Comparison of ENCODE assay signal across 40 cellular contexts in the genomic region with DNA sequence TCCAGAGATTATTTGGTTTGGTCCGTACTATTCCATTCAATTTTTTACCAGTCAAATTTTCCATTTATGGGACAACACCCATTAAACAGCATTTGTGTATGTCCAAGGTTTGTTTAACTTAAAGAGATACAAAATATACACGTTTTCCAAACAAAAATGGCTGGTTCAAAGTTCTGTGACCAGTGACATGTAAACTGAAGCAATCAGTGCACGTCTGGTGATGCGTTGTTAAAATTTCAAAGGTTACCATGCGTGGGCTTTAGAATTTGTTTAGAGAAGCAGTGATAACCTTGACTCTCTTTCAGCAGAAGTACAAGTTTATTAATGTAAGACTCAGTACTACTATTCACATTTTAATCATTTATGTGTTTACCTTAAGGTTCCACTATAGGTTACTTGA. TPM values are rescaled to one million over a fixed set of nuclear protein-coding genes. Genes with fewer than 3 reads are reported as not detected.
"Had no signal": no experiment of that assay in that cellular context is flagged by ENCODE, and none has a peak within 500 bp of the region (broad histone marks: within the 10 kb centered on the region; RNA-seq: fewer than 3 reads in every experiment).

No MANE protein-coding gene starts in this region.

- ATAC-seq: activated CD4-positive, alpha-beta T cell treated with anti-CD3 and anti-CD28 coated beads for 36 hours; activated CD4-positive, CD25-positive, alpha-beta regulatory T cell treated with anti-CD3 and anti-CD28 coated beads, Interleukin-2, amount 50 U/mL, for 24 hours; activated CD8-positive, alpha-beta memory T cell treated with anti-CD3 and anti-CD28 coated beads, Interleukin-2, amount 10 ng/mL, durations not matched to agents 7 days and 5 days; activated CD8-positive, alpha-beta T cell treated with anti-CD3 and anti-CD28 coated beads, Interleukin-2, amount 10 ng/mL, durations not matched to agents 7 days and 5 days; body of pancreas had no signal

- H3K4me1 Mint-ChIP-seq: activated CD4-positive, alpha-beta memory T cell treated with anti-CD3 and anti-CD28 coated beads, Interleukin-2, amount 10 ng/mL, durations not matched to agents 7 days and 5 days; activated CD4-positive, alpha-beta T cell treated with anti-CD3 and anti-CD28 coated beads for 36 hours; activated CD4-positive, alpha-beta T cell treated with anti-CD3 and anti-CD28 coated beads, Interleukin-2, amount 10 ng/mL, durations not matched to agents 7 days and 5 days; activated CD8-positive, alpha-beta memory T cell treated with anti-CD3 and anti-CD28 coated beads, Interleukin-2, amount 10 ng/mL, durations not matched to agents 7 days and 5 days; activated naive CD4-positive, alpha-beta T cell treated with anti-CD3 and anti-CD28 coated beads, Interleukin-2, amount 10 ng/mL, durations not matched to agents 7 days and 5 days; activated naive CD4-positive, alpha-beta T cell treated with anti-CD3 and anti-CD28 coated beads, Interleukin-2, amount 50 U/mL, for 24 hours; activated naive CD8-positive, alpha-beta T cell treated with anti-CD3 and anti-CD28 coated beads, Interleukin-2, amount 10 ng/mL, durations not matched to agents 7 days and 5 days; central memory CD8-positive, alpha-beta T cell had no signal

- H3K4me3 ChIP-seq: adrenal gland, body of pancreas, cardiac muscle cell had no signal

- H3K36me3 Mint-ChIP-seq: activated CD8-positive, alpha-beta memory T cell treated with anti-CD3 and anti-CD28 coated beads, Interleukin-2, amount 10 ng/mL, durations not matched to agents 7 days and 5 days; activated naive CD4-positive, alpha-beta T cell treated with anti-CD3 and anti-CD28 coated beads, Interleukin-2, amount 10 ng/mL, durations not matched to agents 7 days and 5 days; activated naive CD4-positive, alpha-beta T cell treated with anti-CD3 and anti-CD28 coated beads, Interleukin-2, amount 50 U/mL, for 24 hours; activated naive CD8-positive, alpha-beta T cell; activated naive CD8-positive, alpha-beta T cell treated with anti-CD3 and anti-CD28 coated beads, Interleukin-2, amount 10 ng/mL, durations not matched to agents 7 days and 5 days had no signal

- FAIRE-seq: astrocyte, bronchial epithelial cell, TTC549 had no signal

- H3K27me3 Mint-ChIP-seq: activated naive CD4-positive, alpha-beta T cell treated with anti-CD3 and anti-CD28 coated beads, Interleukin-2, amount 10 ng/mL, durations not matched to agents 7 days and 5 days; activated naive CD4-positive, alpha-beta T cell treated with anti-CD3 and anti-CD28 coated beads, Interleukin-2, amount 50 U/mL, for 24 hours; activated naive CD8-positive, alpha-beta T cell treated with anti-CD3 and anti-CD28 coated beads, Interleukin-2, amount 10 ng/mL, durations not matched to agents 7 days and 5 days; central memory CD8-positive, alpha-beta T cell had no signal

- H3K27ac ChIP-seq: adrenal gland, body of pancreas, cardiac muscle cell, VCaP had no signal

- H3K4me1 ChIP-seq: adrenal gland had no signal

- H3K9me3 Mint-ChIP-seq: activated CD4-positive, alpha-beta memory T cell treated with anti-CD3 and anti-CD28 coated beads, Interleukin-2, amount 10 ng/mL, durations not matched to agents 7 days and 5 days; activated CD4-positive, alpha-beta T cell treated with anti-CD3 and anti-CD28 coated beads, Interleukin-2, amount 10 ng/mL, durations not matched to agents 7 days and 5 days; activated naive CD4-positive, alpha-beta T cell treated with anti-CD3 and anti-CD28 coated beads, Interleukin-2, amount 10 ng/mL, durations not matched to agents 7 days and 5 days; activated naive CD4-positive, alpha-beta T cell treated with anti-CD3 and anti-CD28 coated beads, Interleukin-2, amount 50 U/mL, for 24 hours; activated naive CD8-positive, alpha-beta T cell treated with anti-CD3 and anti-CD28 coated beads, Interleukin-2, amount 10 ng/mL, durations not matched to agents 7 days and 5 days; activated T-cell treated with anti-CD3 and anti-CD28 coated beads, Interleukin-2, amount 50 U/mL, for 24 hours; activated T-helper 2 cell treated with anti-CD3 and anti-CD28 coated beads, Interferon-gamma antibody, Interleukin-2, Interleukin-4, amounts not matched to agents 10 μg/mL and 5 μg/mL and 100 μg/mL, durations not matched to agents 14 hours and 24 hours and 36 hours; central memory CD8-positive, alpha-beta T cell; T-helper 1 cell treated with Interleukin-12 subunit alpha and Interleukin-12 subunit beta and Interleukin-4 antibody, amounts not matched to agents 30 μg/mL and 1 μg/mL, for 36 hours; T-helper 2 cell treated with Interferon-gamma antibody and Interleukin-4, amounts not matched to agents 5 μg/mL and 100 μg/mL, for 36 hours had no signal

- H3K27ac Mint-ChIP-seq: activated CD4-positive, alpha-beta memory T cell treated with anti-CD3 and anti-CD28 coated beads, Interleukin-2, amount 10 ng/mL, durations not matched to agents 7 days and 5 days; activated CD4-positive, alpha-beta T cell treated with anti-CD3 and anti-CD28 coated beads for 36 hours; activated CD4-positive, alpha-beta T cell treated with anti-CD3 and anti-CD28 coated beads, Interleukin-2, amount 10 ng/mL, durations not matched to agents 7 days and 5 days; activated CD8-positive, alpha-beta memory T cell treated with anti-CD3 and anti-CD28 coated beads, Interleukin-2, amount 10 ng/mL, durations not matched to agents 7 days and 5 days; activated CD8-positive, alpha-beta T cell treated with anti-CD3 and anti-CD28 coated beads, Interleukin-2, amount 10 ng/mL, durations not matched to agents 7 days and 5 days; activated naive CD4-positive, alpha-beta T cell treated with anti-CD3 and anti-CD28 coated beads, Interleukin-2, amount 10 ng/mL, durations not matched to agents 7 days and 5 days; activated naive CD4-positive, alpha-beta T cell treated with anti-CD3 and anti-CD28 coated beads, Interleukin-2, amount 50 U/mL, for 24 hours; activated naive CD8-positive, alpha-beta T cell; activated naive CD8-positive, alpha-beta T cell treated with anti-CD3 and anti-CD28 coated beads, Interleukin-2, amount 10 ng/mL, durations not matched to agents 7 days and 5 days; activated T-cell treated with anti-CD3 and anti-CD28 coated beads, Interleukin-2, amount 50 U/mL, for 24 hours; activated T-helper 2 cell treated with anti-CD3 and anti-CD28 coated beads, Interferon-gamma antibody, Interleukin-2, Interleukin-4, amounts not matched to agents 10 μg/mL and 5 μg/mL and 100 μg/mL, durations not matched to agents 14 hours and 24 hours and 36 hours; T-helper 1 cell treated with Interleukin-12 subunit alpha and Interleukin-12 subunit beta and Interleukin-4 antibody, amounts not matched to agents 30 μg/mL and 1 μg/mL, for 36 hours; T-helper 2 cell treated with Interferon-gamma antibody and Interleukin-4, amounts not matched to agents 5 μg/mL and 100 μg/mL, for 36 hours had no signal

- H3K9me3 ChIP-seq: adrenal gland, body of pancreas had no signal

- DNase-seq: activated CD4-positive, alpha-beta memory T cell treated with anti-CD3 and anti-CD28 coated beads, Interleukin-2, amount 10 ng/mL, durations not matched to agents 7 days and 5 days; activated CD4-positive, alpha-beta T cell treated with anti-CD3 and anti-CD28 coated beads for 1 hour; activated CD4-positive, alpha-beta T cell treated with anti-CD3 and anti-CD28 coated beads for 36 hours; activated CD4-positive, alpha-beta T cell treated with anti-CD3 and anti-CD28 coated beads for 48 hours; activated CD4-positive, alpha-beta T cell treated with anti-CD3 and anti-CD28 coated beads, Interleukin-2, amount 10 ng/mL, durations not matched to agents 7 days and 5 days; activated CD4-positive, alpha-beta T cell treated with anti-CD3 and anti-CD28 coated beads, Interleukin-2, amount 50 U/mL, for 48 hours; activated CD4-positive, CD25-positive, alpha-beta regulatory T cell; activated CD8-positive, alpha-beta memory T cell treated with anti-CD3 and anti-CD28 coated beads for 24 hours; activated CD8-positive, alpha-beta memory T cell treated with anti-CD3 and anti-CD28 coated beads, Interleukin-2, amount 10 ng/mL, durations not matched to agents 7 days and 5 days; activated CD8-positive, alpha-beta memory T cell treated with anti-CD3 and anti-CD28 coated beads, Interleukin-2, amount 50 U/mL, for 48 hours; activated CD8-positive, alpha-beta T cell treated with anti-CD3 and anti-CD28 coated beads, Interleukin-2, amount 10 ng/mL, durations not matched to agents 7 days and 5 days; activated effector memory CD4-positive, alpha-beta T cell treated with Interleukin-2 at 50 U/mL for 16 hours; activated gamma-delta T cell; activated naive CD4-positive, alpha-beta T cell treated with anti-CD3 and anti-CD28 coated beads, Interleukin-2, amount 10 ng/mL, durations not matched to agents 7 days and 5 days; activated naive CD4-positive, alpha-beta T cell treated with Interleukin-2 at 50 U/mL for 16 hours; activated naive CD8-positive, alpha-beta T cell treated with anti-CD3 and anti-CD28 coated beads, Interleukin-2, amount 10 ng/mL, durations not matched to agents 7 days and 5 days; activated T-cell treated with anti-CD3 and anti-CD28 coated beads, Interleukin-2, amount 50 U/mL, for 24 hours; activated T-cell treated with anti-CD3 and anti-CD28 coated beads, Interleukin-2, amount 50 U/mL, for 48 hours; adrenal gland; amniotic stem cell; aorta; body of pancreas; caudate nucleus; cerebellar nuclear complex; T-helper 1 cell; T-helper 2 cell; T-helper 9 cell had no signal

- H3K27me3 ChIP-seq: adrenal gland, body of pancreas, cardiac muscle cell had no signal

- H3K4me3 Mint-ChIP-seq: activated CD4-positive, alpha-beta memory T cell treated with anti-CD3 and anti-CD28 coated beads, Interleukin-2, amount 10 ng/mL, durations not matched to agents 7 days and 5 days; activated CD4-positive, alpha-beta T cell treated with anti-CD3 and anti-CD28 coated beads for 36 hours; activated CD4-positive, alpha-beta T cell treated with anti-CD3 and anti-CD28 coated beads, Interleukin-2, amount 10 ng/mL, durations not matched to agents 7 days and 5 days; activated CD8-positive, alpha-beta memory T cell treated with anti-CD3 and anti-CD28 coated beads, Interleukin-2, amount 10 ng/mL, durations not matched to agents 7 days and 5 days; activated CD8-positive, alpha-beta T cell treated with anti-CD3 and anti-CD28 coated beads, Interleukin-2, amount 10 ng/mL, durations not matched to agents 7 days and 5 days; activated naive CD4-positive, alpha-beta T cell treated with anti-CD3 and anti-CD28 coated beads, Interleukin-2, amount 10 ng/mL, durations not matched to agents 7 days and 5 days; activated naive CD4-positive, alpha-beta T cell treated with anti-CD3 and anti-CD28 coated beads, Interleukin-2, amount 50 U/mL, for 24 hours; activated naive CD8-positive, alpha-beta T cell; activated naive CD8-positive, alpha-beta T cell treated with anti-CD3 and anti-CD28 coated beads, Interleukin-2, amount 10 ng/mL, durations not matched to agents 7 days and 5 days; activated T-cell treated with anti-CD3 and anti-CD28 coated beads, Interleukin-2, amount 50 U/mL, for 24 hours; central memory CD8-positive, alpha-beta T cell; T-helper 1 cell treated with Interleukin-12 subunit alpha and Interleukin-12 subunit beta and Interleukin-4 antibody, amounts not matched to agents 30 μg/mL and 1 μg/mL, for 36 hours; T-helper 2 cell treated with Interferon-gamma antibody and Interleukin-4, amounts not matched to agents 5 μg/mL and 100 μg/mL, for 36 hours had no signal

- H3K36me3 ChIP-seq: adrenal gland, cardiac muscle cell had no signal

RNA-seq across cellular contexts. Expression of gene ALB, which starts 25.2 kb away (rescaled TPM):
- total RNA-seq: activated CD4-positive, alpha-beta memory T cell treated with anti-CD3 and anti-CD28 coated beads, Interleukin-2, amount 10 ng/mL, durations not matched to agents 7 days and 5 days; activated CD4-positive, alpha-beta T cell treated with anti-CD3 and anti-CD28 coated beads for 36 hours; activated CD4-positive, alpha-beta T cell treated with anti-CD3 and anti-CD28 coated beads, Interleukin-2, amount 10 ng/mL, durations not matched to agents 7 days and 5 days; activated CD8-positive, alpha-beta memory T cell treated with anti-CD3 and anti-CD28 coated beads, Interleukin-2, amount 10 ng/mL, durations not matched to agents 7 days and 5 days; activated CD8-positive, alpha-beta T cell treated with anti-CD3 and anti-CD28 coated beads, Interleukin-2, amount 10 ng/mL, durations not matched to agents 7 days and 5 days; activated naive CD8-positive, alpha-beta T cell treated with anti-CD3 and anti-CD28 coated beads, Interleukin-2, amount 10 ng/mL, durations not matched to agents 7 days and 5 days; activated T-helper 2 cell treated with anti-CD3 and anti-CD28 coated beads, Interferon-gamma antibody, Interleukin-2, Interleukin-4, amounts not matched to agents 10 μg/mL and 5 μg/mL and 100 μg/mL, durations not matched to agents 14 hours and 24 hours and 36 hours; astrocyte; bronchial epithelial cell; chondrocyte had no signal

RNA-seq across cellular contexts. Expression of gene AFP, which starts 57.1 kb away (rescaled TPM):
- total RNA-seq: activated CD4-positive, alpha-beta memory T cell treated with anti-CD3 and anti-CD28 coated beads, Interleukin-2, amount 10 ng/mL, durations not matched to agents 7 days and 5 days; activated CD4-positive, alpha-beta T cell treated with anti-CD3 and anti-CD28 coated beads for 36 hours; activated CD4-positive, alpha-beta T cell treated with anti-CD3 and anti-CD28 coated beads, Interleukin-2, amount 10 ng/mL, durations not matched to agents 7 days and 5 days; activated CD8-positive, alpha-beta memory T cell treated with anti-CD3 and anti-CD28 coated beads, Interleukin-2, amount 10 ng/mL, durations not matched to agents 7 days and 5 days; activated CD8-positive, alpha-beta T cell treated with anti-CD3 and anti-CD28 coated beads, Interleukin-2, amount 10 ng/mL, durations not matched to agents 7 days and 5 days; activated naive CD8-positive, alpha-beta T cell treated with anti-CD3 and anti-CD28 coated beads, Interleukin-2, amount 10 ng/mL, durations not matched to agents 7 days and 5 days; activated T-helper 2 cell treated with anti-CD3 and anti-CD28 coated beads, Interferon-gamma antibody, Interleukin-2, Interleukin-4, amounts not matched to agents 10 μg/mL and 5 μg/mL and 100 μg/mL, durations not matched to agents 14 hours and 24 hours and 36 hours; body of pancreas; bronchial epithelial cell; chondrocyte had no signal
- polyA plus RNA-seq: aorta had no signal
